In genomic region chr17:66302761-66303626, GRCh38 we compare ENCODE assay signal across 8 cellular contexts. TPM values are rescaled to one million over a fixed set of nuclear protein-coding genes. Genes with fewer than 3 reads are reported as not detected.
DNase-seq lines count a peak whose midpoint lies in the region; ATAC-seq, FAIRE-seq and TF ChIP-seq lines count a peak whose summit lies in the region.

No MANE protein-coding gene starts in this region.

- no peaks in the 10 kb centered on the region for H3K4me1 ChIP-seq in prostate gland (replicated peaks)

- no peak for FAIRE-seq in GM19239 (lab: Jason Lieb, UNC)

- peak; percentile 43 for DNase-seq in AG08396 (ENCODE audit: low spot score)
- DNase-seq in GM19239 (ENCODE audit: insufficient read length, low spot score) = peak; percentile 18
- DNase-seq in T-cell = peak in 33 of 34 experiments; percentile 10 to 56 (median 36)
- DNase-seq in astrocyte of the cerebellum (ENCODE audit: low read depth) = no peak
- DNase-seq in hepatic stellate cell (ENCODE audit: low spot score) = peak; percentile 34
- DNase-seq in prostate gland (ENCODE audit: low spot score) = peak; percentile 40
- no peak for DNase-seq in NCI-H1048 (lab: John Stamatoyannopoulos, UW)

- H3K36me3 Mint-ChIP-seq in T-cell = peaks cover 15% of the 10 kb centered on the region

- under 1% methylated on average over 44 of the region's 91 CpGs for WGBS in prostate gland

- H3K9me3 ChIP-seq in prostate gland = no peaks in the 10 kb centered on the region

- no peaks in the 10 kb centered on the region for H3K27me3 ChIP-seq in prostate gland (replicated peaks; ENCODE audit: insufficient read depth)

- H3K27ac Mint-ChIP-seq in T-cell = peak overlapping the region; percentile 96 to 97

- POLR2A ChIA-PET in T-cell (lab: Charles Lee) = no interaction called here

- H3K4me1 Mint-ChIP-seq in T-cell = peaks cover 62 to 72% (median 72%) of the 10 kb centered on the region in 3 donors

- intact Hi-C loops in prostate gland (cut with DNase I) = loop anchor here (5.0 kb wide), 3 partner anchors 129 to 274 kb away; no protein-coding TSS in a partner anchor

- no peak for TF ChIP-seq CTCF in astrocyte of the cerebellum (IDR thresholded peaks at IDR 0.05; ENCODE audit: low read depth, low read length, missing control alignments)
- TF ChIP-seq CTCF in prostate gland (IDR thresholded peaks at IDR 0.05) = no peak

- no peaks in the 10 kb centered on the region for H3K36me3 ChIP-seq in prostate gland

- no peaks in the 10 kb centered on the region for H3K9me3 Mint-ChIP-seq in T-cell

- H3K4me3 ChIP-seq in astrocyte of the cerebellum (ENCODE audit: low read depth, low read length) (peak overlapping the region; percentile 80), prostate gland (peak overlapping the region; percentile 46 to 64)

- peak overlapping the region; percentile 88 to 99 (median 98) for H3K4me3 Mint-ChIP-seq in T-cell

- CTCF ChIA-PET in T-cell (lab: Charles Lee) = interaction anchor here in 1 of 2 donors (0.7 kb wide), 1 partner anchor 19 kb away, joined by 3 read pairs; no protein-coding TSS in a partner anchor

- H3K27me3 Mint-ChIP-seq in T-cell = no peaks in the 10 kb centered on the region

- TF ChIP-seq POLR2A in prostate gland (IDR thresholded peaks at IDR 0.05) = no peak

- ATAC-seq in HG03571 (IDR thresholded peaks at IDR 0.05; ENCODE audit: unreplicated experiment) (peak; percentile 36), T-cell (replicated peaks in 1 of 4) (peak; percentile 43 to 50 (median 46))

- H3K27ac ChIP-seq in prostate gland = peak overlapping the region; percentile 69 to 79

- in situ Hi-C loops in astrocyte of the cerebellum (cut with HindIII; ENCODE audit: low sequenced_read_pairs) = no loop called here

RNA-seq across cellular contexts. Expression of gene PRKCA, which starts 0.6 kb away (rescaled TPM):
- total RNA-seq in T-cell (100 to 1,000 TPM in 2 of 5 donors, 10 to 100 TPM in 3; 75.9 to 128 (median 82.0) TPM), prostate gland (10 to 100 TPM in 1 of 2 donors, 1 to 10 TPM in 1; 8.3 to 26.5 TPM)

Comparison
In these comparisons a context has a peak if more than half of its experiments do, and no peak if none do; other contexts are left out.
1. DNase-seq: peak in AG08396 (single experiment), GM19239 (single experiment), T-cell (33 of 34), hepatic stellate cell (single experiment) and prostate gland (single experiment); none in astrocyte of the cerebellum (single experiment) and NCI-H1048 (single experiment).